In genomic region chr1:197199923-197200467, GRCh38 we compare ENCODE assay signal across 8 cellular contexts. TPM values are rescaled to one million over a fixed set of nuclear protein-coding genes. Genes with fewer than 3 reads are reported as not detected.
A peak's percentile ranks its signal among the peaks of the same experiment; 100 is the strongest.
DNase-seq lines count a peak whose midpoint lies in the region; ATAC-seq and TF ChIP-seq lines count a peak whose summit lies in the region.

No MANE protein-coding gene starts in this region.

- no peaks in the 10 kb centered on the region for H3K27me3 Mint-ChIP-seq in T-helper 1 cell treated with Interleukin-12 subunit alpha and Interleukin-12 subunit beta and Interleukin-4 antibody, amounts not matched to agents 30 μg/mL and 1 μg/mL, for 36 hours (ENCODE audit: low read depth)

- H3K4me3 Mint-ChIP-seq in T-helper 1 cell treated with Interleukin-12 subunit alpha and Interleukin-12 subunit beta and Interleukin-4 antibody, amounts not matched to agents 30 μg/mL and 1 μg/mL, for 36 hours = peak overlapping the region; percentile 95

- H3K9me3 ChIP-seq in SK-N-MC (ENCODE audit: low read depth, low read length) (no peaks in the 10 kb centered on the region), skeletal muscle satellite cell (replicated peaks; ENCODE audit: low read length) (no peaks in the 10 kb centered on the region)

- ATAC-seq in HG03039 (IDR thresholded peaks at IDR 0.05; ENCODE audit: unreplicated experiment) (no peak), GM21526 (IDR thresholded peaks at IDR 0.05; ENCODE audit: low FRiP score, unreplicated experiment) (no peak), omental fat pad (ENCODE audit: low FRiP score) (no peak)

- no peaks in the 10 kb centered on the region for H3K27me3 ChIP-seq in skeletal muscle satellite cell (ENCODE audit: control insufficient read depth, insufficient read depth, low read length)

- DNase-seq in T-helper 1 cell (no peak), SK-N-MC (ENCODE audit: low read depth, low spot score) (no peak), fibroblast of pulmonary artery (ENCODE audit: low read depth) (no peak), omental fat pad (ENCODE audit: low spot score) (no peak)

- no peak for TF ChIP-seq CTCF in fibroblast of pulmonary artery (IDR thresholded peaks at IDR 0.05; ENCODE audit: low read length, missing control alignments)
- TF ChIP-seq CTCF in omental fat pad (IDR thresholded peaks at IDR 0.05) = no peak

- peaks cover 12% of the 10 kb centered on the region for H3K36me3 Mint-ChIP-seq in T-helper 1 cell treated with Interleukin-12 subunit alpha and Interleukin-12 subunit beta and Interleukin-4 antibody, amounts not matched to agents 30 μg/mL and 1 μg/mL, for 36 hours (ENCODE audit: low read depth)

- peak overlapping the region; percentile 83 for H3K9ac ChIP-seq in SK-N-MC (ENCODE audit: insufficient read length)
- peak overlapping the region; percentile 99 for H3K9ac ChIP-seq in skeletal muscle satellite cell (ENCODE audit: low read depth, low read length)

- H3K4me1 ChIP-seq in skeletal muscle satellite cell (ENCODE audit: control insufficient read depth, insufficient read depth, low read length) = peaks cover 31% of the 10 kb centered on the region

- peak overlapping the region; percentile 97 for H3K4me2 ChIP-seq in skeletal muscle satellite cell (ENCODE audit: low read length)

- H3K27ac ChIP-seq in SK-N-MC = peak overlapping the region; percentile 82; the same call in 1 of the 2 replicates

- peaks cover 57% of the 10 kb centered on the region for H3K4me1 Mint-ChIP-seq in T-helper 1 cell treated with Interleukin-12 subunit alpha and Interleukin-12 subunit beta and Interleukin-4 antibody, amounts not matched to agents 30 μg/mL and 1 μg/mL, for 36 hours (ENCODE audit: low read depth)

- H3K36me3 ChIP-seq in SK-N-MC (ENCODE audit: insufficient read depth, low read length) (no peaks in the 10 kb centered on the region), skeletal muscle satellite cell (ENCODE audit: insufficient read depth, low read length) (no peaks in the 10 kb centered on the region)

- H3K27ac Mint-ChIP-seq in T-helper 1 cell treated with Interleukin-12 subunit alpha and Interleukin-12 subunit beta and Interleukin-4 antibody, amounts not matched to agents 30 μg/mL and 1 μg/mL, for 36 hours = peak overlapping the region; percentile 93

- H3K9me3 Mint-ChIP-seq in T-helper 1 cell treated with Interleukin-12 subunit alpha and Interleukin-12 subunit beta and Interleukin-4 antibody, amounts not matched to agents 30 μg/mL and 1 μg/mL, for 36 hours = no peaks in the 10 kb centered on the region

- H3K4me3 ChIP-seq in SK-N-MC = peak overlapping the region; percentile 97
- peak overlapping the region; percentile 90 for H3K4me3 ChIP-seq in fibroblast of pulmonary artery (replicated peaks; ENCODE audit: low read depth, low read length)
- peak overlapping the region; percentile 97 for H3K4me3 ChIP-seq in skeletal muscle satellite cell (ENCODE audit: low read length)

RNA-seq across cellular contexts. Expression of gene ZBTB41, which starts 1.1 kb away (rescaled TPM):
- total RNA-seq in skeletal muscle satellite cell (2012; rRNA removed) = 12.2 and 12.7 TPM in 2 replicates
- 10 to 100 TPM in 3 of 4 donors, 1 to 10 TPM in 1; 6.6 to 13.6 (median 11.9) TPM for total RNA-seq in omental fat pad

RNA-seq across cellular contexts. Expression of gene ASPM, which starts 53.5 kb away (rescaled TPM):
- total RNA-seq in skeletal muscle satellite cell (2012; rRNA removed) = 19.8 and 27.1 TPM in 2 replicates
- total RNA-seq in omental fat pad = 1 to 10 TPM in 2 of 4 donors, under 1 TPM in 2; under 0.01 to 3.2 (median 1.7) TPM
